Comparison of ENCODE assay signal across 37 cellular contexts in genomic region chrX:141947350-141947749, GRCh38. TPM values are rescaled to one million over a fixed set of nuclear protein-coding genes. Genes with fewer than 3 reads are reported as not detected.
DNase-seq lines count a peak whose midpoint lies in the region; ATAC-seq, FAIRE-seq and TF ChIP-seq lines count a peak whose summit lies in the region.
"Had no signal": no experiment of that assay in that cellular context is flagged by ENCODE, and none has a peak within 500 bp of the region (broad histone marks: within the 10 kb centered on the region; RNA-seq: fewer than 3 reads in every experiment).

No MANE protein-coding gene starts in this region.

- no peaks in the 10 kb centered on the region for H3K27me3 ChIP-seq in astrocyte (ENCODE audit: insufficient read depth, low read length)
- H3K27me3 ChIP-seq: BE2C had no signal

- no peaks in the 10 kb centered on the region for H3K4me1 Mint-ChIP-seq in astrocyte (ENCODE audit: low read depth, unreplicated experiment)
- H3K4me1 Mint-ChIP-seq: B cell; CD14-positive monocyte; CD4-positive, alpha-beta memory T cell; CD4-positive, CD25-positive, alpha-beta regulatory T cell; CD8-positive, alpha-beta memory T cell had no signal

- no peaks in the 10 kb centered on the region for H3K9me3 Mint-ChIP-seq in astrocyte (ENCODE audit: unreplicated experiment)

- no peaks in the 10 kb centered on the region for H3K79me2 ChIP-seq in astrocyte (ENCODE audit: insufficient read depth, low read length)

- POLR2A ChIA-PET in HEK293 (lab: Yijun Ruan, JAX), result no interaction called here

- H3K4me3 ChIP-seq in HEK293 (ENCODE audit: low read depth, low read length) (no peak overlapping the region), astrocyte (ENCODE audit: insufficient read depth, low read depth, low read length) (no peak overlapping the region)
- H3K4me3 ChIP-seq: A549; BLaER1; BLaER1 treated with 17β-estradiol and CSF1 and Interleukin-3, amounts not matched to agents 10 nM and 100 nM had no signal

- H4K20me1 ChIP-seq in astrocyte (ENCODE audit: insufficient read depth, low read length), result no peaks in the 10 kb centered on the region
- H4K20me1 ChIP-seq: BLaER1; BLaER1 treated with 17β-estradiol and CSF1 and Interleukin-3, amounts not matched to agents 10 nM and 100 nM had no signal

- H3K9me3 ChIP-seq in HEK293 (ENCODE audit: control insufficient read depth, insufficient read depth, low read depth, low read length) (no peaks in the 10 kb centered on the region), astrocyte (ENCODE audit: insufficient read depth, low read depth, low read length) (no peaks in the 10 kb centered on the region)
- H3K9me3 ChIP-seq: A549, BE2C, Caco-2 had no signal

- CTCF ChIA-PET in HEK293 (lab: Yijun Ruan, JAX), result interaction anchor here (0.5 kb wide), 1 partner anchor 11 kb away, joined by 4 read pairs; no protein-coding TSS in a partner anchor

- H3K9ac ChIP-seq in astrocyte (ENCODE audit: low read length), result no peak overlapping the region
- H3K9ac ChIP-seq: BLaER1; BLaER1 treated with 17β-estradiol and CSF1 and Interleukin-3, amounts not matched to agents 10 nM and 100 nM had no signal

- H3K27ac Mint-ChIP-seq in astrocyte (ENCODE audit: unreplicated experiment), result no peak overlapping the region
- H3K27ac Mint-ChIP-seq: B cell; CD14-positive monocyte; CD4-positive, alpha-beta memory T cell; CD4-positive, alpha-beta T cell; CD4-positive, CD25-positive, alpha-beta regulatory T cell; CD8-positive, alpha-beta memory T cell; CD8-positive, alpha-beta T cell had no signal

- DNase-seq in astrocyte (ENCODE audit: low read depth) (no peak), frontal cortex (ENCODE audit: low spot score in 2 of 2) (no peak), NCI-H1694 (lab: John Stamatoyannopoulos, UW) (no peak), germinal center (ENCODE audit: low spot score) (no peak)
- DNase-seq: 8988T; ACHN; AML-193; BE2C; C1 segment of cervical spinal cord; Caco-2; Calu3; CD4-positive, alpha-beta memory T cell; CD4-positive, alpha-beta T cell; CD4-positive, CD25-positive, alpha-beta regulatory T cell; CD8-positive, alpha-beta memory T cell; CD8-positive, alpha-beta T cell; COR-L47; DMS 273 treated with DMSO at 0.1 percent for 48 hours; DMS153; DMS53; DMS79; DMS79 treated with DMSO at 0.1 percent for 48 hours; DND-41; EL had no signal

- no peak overlapping the region for H2AFZ ChIP-seq in astrocyte (ENCODE audit: low read depth, low read length)

- H3K36me3 Mint-ChIP-seq in astrocyte (ENCODE audit: low read depth, unreplicated experiment), result no peaks in the 10 kb centered on the region
- H3K36me3 Mint-ChIP-seq: CD14-positive monocyte; CD4-positive, alpha-beta memory T cell; CD4-positive, CD25-positive, alpha-beta regulatory T cell; CD8-positive, alpha-beta memory T cell; CD8-positive, alpha-beta T cell had no signal

- H3K36me3 ChIP-seq in HEK293 (ENCODE audit: control insufficient read depth in 2 of 2, insufficient read depth in 1 of 2, low read length in 2 of 2) (no peaks in the 10 kb centered on the region), astrocyte (ENCODE audit: insufficient read depth, low read length) (no peaks in the 10 kb centered on the region)
- H3K36me3 ChIP-seq: BE2C; BLaER1; BLaER1 treated with 17β-estradiol and CSF1 and Interleukin-3, amounts not matched to agents 10 nM and 100 nM had no signal

- no peak overlapping the region for H3K4me2 ChIP-seq in astrocyte (ENCODE audit: low read length)
- H3K4me2 ChIP-seq: A549; BLaER1; BLaER1 treated with 17β-estradiol and CSF1 and Interleukin-3, amounts not matched to agents 10 nM and 100 nM had no signal

- H3K4me3 Mint-ChIP-seq in astrocyte (ENCODE audit: unreplicated experiment), result no peak overlapping the region
- H3K4me3 Mint-ChIP-seq: B cell; CD14-positive monocyte; CD4-positive, alpha-beta memory T cell; CD4-positive, alpha-beta T cell; CD4-positive, CD25-positive, alpha-beta regulatory T cell; CD8-positive, alpha-beta memory T cell; CD8-positive, alpha-beta T cell had no signal

- H3K27ac ChIP-seq in HEK293 (ENCODE audit: extremely low read depth, low read depth, low read length) (no peak overlapping the region), astrocyte (ENCODE audit: low read depth, low read length) (no peak overlapping the region)
- H3K27ac ChIP-seq: 22Rv1; A549; BLaER1; BLaER1 treated with 17β-estradiol and CSF1 and Interleukin-3, amounts not matched to agents 10 nM and 100 nM; C4-2B had no signal

- no peaks in the 10 kb centered on the region for H3K4me1 ChIP-seq in HEK293 (ENCODE audit: control insufficient read depth, insufficient read depth, low read length)
- no peaks in the 10 kb centered on the region for H3K4me1 ChIP-seq in astrocyte (ENCODE audit: insufficient read depth, low read length)
- H3K4me1 ChIP-seq: A549, BE2C, BLaER1, Caco-2 had no signal

- peak; percentile 13 for FAIRE-seq in astrocyte (lab: Jason Lieb, UNC)
- FAIRE-seq in frontal cortex (lab: Jason Lieb, UNC), result peak; percentile 24
- FAIRE-seq: A204.1, A549, D721Med had no signal

- TF ChIP-seq CTCF in HEK293 (tag by site-specific recombination; IDR thresholded peaks at IDR 0.05) (no peak), astrocyte (IDR thresholded peaks at IDR 0.05; ENCODE audit: insufficient read depth, low read depth, low read length) (no peak)

- no peak for ATAC-seq in HG02938 (IDR thresholded peaks at IDR 0.05; ENCODE audit: unreplicated experiment)
- ATAC-seq: A549; CD8-positive, alpha-beta T cell had no signal

- H3K27me3 Mint-ChIP-seq in astrocyte (ENCODE audit: low read depth, unreplicated experiment), result no peaks in the 10 kb centered on the region
- H3K27me3 Mint-ChIP-seq: B cell; CD4-positive, alpha-beta memory T cell; CD4-positive, alpha-beta T cell; CD4-positive, CD25-positive, alpha-beta regulatory T cell; CD8-positive, alpha-beta memory T cell had no signal

TF ChIP-seq in HEK293, 187 proteins besides CTCF, POLR2A, EP300 and RAD21 (continues in another document):
- TF ChIP-seq ZNF202 (tag by site-specific recombination; IDR thresholded peaks at IDR 0.05; ENCODE audit: borderline replicate concordance) (0 out of 2 replicates have a peak, but pooled peaks have one; percentile 19), ZNF677 (tag by site-specific recombination; IDR thresholded peaks at IDR 0.05) (no peak), ZNF658 (tag by site-specific recombination; IDR thresholded peaks at IDR 0.05) (no peak), ZNF555 (tag by site-specific recombination; conservative IDR thresholded peaks at IDR 0.05) (peak; percentile 65), GFI1B (tag by site-specific recombination; IDR thresholded peaks at IDR 0.05) (no peak), ZIC2 (tag by site-specific recombination; IDR thresholded peaks at IDR 0.05) (no peak), ZNF830 (tag by site-specific recombination; IDR thresholded peaks at IDR 0.05; ENCODE audit: low read depth) (no peak), GLI4 (tag by site-specific recombination; IDR thresholded peaks at IDR 0.05) (no peak), ZSCAN23 (tag by site-specific recombination; IDR thresholded peaks at IDR 0.05) (no peak), KLF16 (tag by site-specific recombination; IDR thresholded peaks at IDR 0.05) (no peak), ZNF654 (tag by site-specific recombination; IDR thresholded peaks at IDR 0.05; ENCODE audit: low read depth) (0 out of 2 replicates have a peak, but pooled peaks have one; percentile 8), ZNF660 (tag by site-specific recombination; IDR thresholded peaks at IDR 0.05) (no peak), ZNF140 (tag by site-specific recombination; IDR thresholded peaks at IDR 0.05) (peak; percentile 36; the same call in 1 of the 2 replicates), ZBTB11 (tag by site-specific recombination; conservative IDR thresholded peaks at IDR 0.05; ENCODE audit: low read depth) (peak; percentile 52), ZNF510 (tag by site-specific recombination; IDR thresholded peaks at IDR 0.05; ENCODE audit: insufficient replicate concordance) (peak; percentile 21), INSM2 (tag by site-specific recombination; IDR thresholded peaks at IDR 0.05) (no peak), ZNF350 (tag by site-specific recombination; IDR thresholded peaks at IDR 0.05) (no peak), ZFP69B (tag by site-specific recombination; IDR thresholded peaks at IDR 0.05) (no peak)

RNA-seq across cellular contexts. Expression of gene MAGEC1, which starts 43.7 kb away (rescaled TPM):
- total RNA-seq in astrocyte, result not detected in 2 replicates
- not detected for total RNA-seq in frontal cortex
- total RNA-seq: A172; A673; B cell; Caco-2; Calu3; CD4-positive, alpha-beta memory T cell; CD4-positive, alpha-beta T cell; CD4-positive, CD25-positive, alpha-beta regulatory T cell; CD8-positive, alpha-beta memory T cell; CD8-positive, alpha-beta T cell had no signal
